ENCODE assay signal across 18 cellular contexts in genomic region chr3:25297667-25298585, GRCh38.
DNase-seq lines count a peak whose midpoint lies in the region; ATAC-seq and TF ChIP-seq lines count a peak whose summit lies in the region.
"Had no signal": no experiment of that assay in that cellular context is flagged by ENCODE, and none has a peak within 500 bp of the region (broad histone marks: within the 10 kb centered on the region; RNA-seq: fewer than 3 reads in every experiment).

No MANE protein-coding gene starts in this region.

- H3K27ac Mint-ChIP-seq in Calu3 (ENCODE audit: unreplicated experiment) (peak overlapping the region; percentile 87), neural crest cell (ENCODE audit: unreplicated experiment) (no peak overlapping the region)
- H3K27ac Mint-ChIP-seq: CD8-positive, alpha-beta memory T cell had no signal

- H3K4me1 ChIP-seq in PC-3 (ENCODE audit: insufficient read depth, low read length) (no peaks in the 10 kb centered on the region), colonic mucosa (no peaks in the 10 kb centered on the region)
- H3K4me1 ChIP-seq: sigmoid colon had no signal

- ATAC-seq in PC-3 (no peak), HG03095 (IDR thresholded peaks at IDR 0.05; ENCODE audit: unreplicated experiment) (no peak), HG02970 (IDR thresholded peaks at IDR 0.05; ENCODE audit: low FRiP score, unreplicated experiment) (no peak)

- H3K4me3 ChIP-seq in PC-3 (ENCODE audit: low read length): no peak overlapping the region
- no peak overlapping the region for H3K4me3 ChIP-seq in epithelial cell of esophagus (ENCODE audit: low read length)
- no peak overlapping the region for H3K4me3 ChIP-seq in colonic mucosa
- H3K4me3 ChIP-seq: dorsolateral prefrontal cortex, sigmoid colon had no signal

- no peaks in the 10 kb centered on the region for H3F3A ChIP-seq in PC-3 (ENCODE audit: low read length, unreplicated experiment)

- H3K36me3 ChIP-seq in PC-3 (ENCODE audit: low read depth, low read length) (no peaks in the 10 kb centered on the region), colonic mucosa (no peaks in the 10 kb centered on the region)
- H3K36me3 ChIP-seq: sigmoid colon had no signal

- TF ChIP-seq CTCF in Calu3 (IDR thresholded peaks at IDR 0.05; ENCODE audit: unreplicated experiment) (no peak), PC-3 (conservative IDR thresholded peaks at IDR 0.05; ENCODE audit: low read depth, low read length) (no peak), epithelial cell of esophagus (IDR thresholded peaks at IDR 0.05; ENCODE audit: insufficient read depth, low read depth, low read length, missing control alignments) (no peak), neural crest cell (conservative IDR thresholded peaks at IDR 0.05) (no peak), colonic mucosa (IDR thresholded peaks at IDR 0.05) (no peak)

- H3K9me3 Mint-ChIP-seq in Calu3 (ENCODE audit: low read depth, unreplicated experiment) (no peaks in the 10 kb centered on the region), neural crest cell (no peaks in the 10 kb centered on the region)

- H3K4me3 Mint-ChIP-seq in Calu3 (ENCODE audit: low read depth, unreplicated experiment) (peak overlapping the region; percentile 40), neural crest cell (peak overlapping the region; percentile 6)
- H3K4me3 Mint-ChIP-seq: CD8-positive, alpha-beta memory T cell had no signal

- no peaks in the 10 kb centered on the region for H4K20me1 ChIP-seq in PC-3 (ENCODE audit: low read length)

- no TSS peak for BruUV-seq in Calu3 (replicated peaks; lab: Mats Ljungman, UMichigan)
- no TSS peak for BruUV-seq in PC-3 (replicated peaks; lab: Mats Ljungman, UMichigan)

- no peaks in the 10 kb centered on the region for H3K9me2 ChIP-seq in PC-3 (replicated peaks; ENCODE audit: low read length)

- H3K9ac ChIP-seq in PC-3 (ENCODE audit: low read length) (no peak overlapping the region), colonic mucosa (ENCODE audit: low read depth in 2 of 2, low read length in 2 of 2) (no peak overlapping the region)

- DNase-seq in Calu3 (peak; percentile 25), PC-3 (peak; percentile 5), epithelial cell of esophagus (ENCODE audit: low read depth) (peak; percentile 7), neural crest cell (ENCODE audit: low read depth, low spot score) (no peak), RKO (ENCODE audit: low spot score) (no peak), colonic mucosa (no peak)
- DNase-seq: activated effector memory CD4-positive, alpha-beta T cell treated with Interleukin-2 at 50 U/mL for 16 hours; CD8-positive, alpha-beta memory T cell; dorsolateral prefrontal cortex; kidney glomerular epithelial cell; MM.1S; NCI-H187 treated with DMSO at 0.1 percent for 48 hours; NCI-H510A treated with DMSO at 0.1 percent for 48 hours; occipital lobe; sigmoid colon; stimulated activated CD4-positive, alpha-beta T cell treated with anti-CD3 and anti-CD28 coated beads, Interleukin-4, amount 100 ng/mL, for 24 hours had no signal

- H3K36me3 Mint-ChIP-seq in Calu3 (ENCODE audit: insufficient read depth, unreplicated experiment): peaks cover 9% of the 10 kb centered on the region
- no peaks in the 10 kb centered on the region for H3K36me3 Mint-ChIP-seq in neural crest cell (ENCODE audit: low read depth)
- H3K36me3 Mint-ChIP-seq: CD8-positive, alpha-beta memory T cell had no signal

- no peaks in the 10 kb centered on the region for H3K79me2 ChIP-seq in PC-3 (ENCODE audit: low read length)

- intact Hi-C loops in Calu3 (cut with micrococcal nuclease; ENCODE audit: unreplicated experiment): loop anchor here (5.0 to 10.0 kb wide), 3 partner anchors 143 to 333 kb away; no protein-coding TSS in a partner anchor
- intact Hi-C loops in PC-3 (cut with micrococcal nuclease): no loop called here
- intact Hi-C loops in colonic mucosa (cut with DNase I): no loop called here

- H3K27me3 Mint-ChIP-seq in Calu3 (ENCODE audit: unreplicated experiment) (no peaks in the 10 kb centered on the region), neural crest cell (ENCODE audit: low read depth) (peaks cover 16% of the 10 kb centered on the region)
- H3K27me3 Mint-ChIP-seq: CD8-positive, alpha-beta memory T cell had no signal

- POLR2A ChIA-PET in PC-3 (lab: Charles Lee; ENCODE audit: unreplicated experiment): interaction anchor here (0.6 kb wide), 1 partner anchor 997 kb away, joined by 3 read pairs; no protein-coding TSS in a partner anchor

- H3K9me3 ChIP-seq in PC-3 (ENCODE audit: low read length) (no peaks in the 10 kb centered on the region), colonic mucosa (no peaks in the 10 kb centered on the region)
- H3K9me3 ChIP-seq: sigmoid colon had no signal

- H2AFZ ChIP-seq in PC-3 (ENCODE audit: low read length): no peak overlapping the region

- H3K4me2 ChIP-seq in PC-3 (ENCODE audit: low read length): no peak overlapping the region

- H3K27me3 ChIP-seq in PC-3 (ENCODE audit: low read length) (no peaks in the 10 kb centered on the region), colonic mucosa (no peaks in the 10 kb centered on the region)
- H3K27me3 ChIP-seq: dorsolateral prefrontal cortex, sigmoid colon had no signal

- peaks cover 44% of the 10 kb centered on the region for H3K4me1 Mint-ChIP-seq in Calu3 (ENCODE audit: low read depth, unreplicated experiment)
- peaks cover 34% of the 10 kb centered on the region for H3K4me1 Mint-ChIP-seq in neural crest cell
- H3K4me1 Mint-ChIP-seq: CD8-positive, alpha-beta memory T cell had no signal

- no peak overlapping the region for H3K27ac ChIP-seq in PC-3 (ENCODE audit: low read length)
- H3K27ac ChIP-seq in colonic mucosa: no peak overlapping the region
- H3K27ac ChIP-seq: dorsolateral prefrontal cortex, sigmoid colon had no signal

- CTCF ChIA-PET in Calu3 (lab: Charles Lee): interaction anchor here (0.6 to 1.4 kb wide), 8 partner anchors 20 to 287 kb away, joined by 3 to 4 read pairs (median 4); partner anchors contain the start of gene RARB
- CTCF ChIA-PET in PC-3 (lab: Charles Lee): no interaction called here

Comparison
In these comparisons a context has a peak if more than half of its experiments do, and no peak if none do; other contexts are left out.
1. DNase-seq: peak in Calu3 (single experiment), PC-3 (single experiment) and epithelial cell of esophagus (single experiment); none in neural crest cell (single experiment), RKO (single experiment) and colonic mucosa (single experiment).